ENCODE assay signal across 17 cellular contexts in genomic region chr3:99627062-99627826, GRCh38. TPM values are rescaled to one million over a fixed set of nuclear protein-coding genes. Genes with fewer than 3 reads are reported as not detected.
DNase-seq lines count a peak whose midpoint lies in the region; ATAC-seq and TF ChIP-seq lines count a peak whose summit lies in the region.
"Had no signal": no experiment of that assay in that cellular context is flagged by ENCODE, and none has a peak within 500 bp of the region (broad histone marks: within the 10 kb centered on the region; RNA-seq: fewer than 3 reads in every experiment).

No MANE protein-coding gene starts in this region.

- H3K4me3 ChIP-seq in WERI-Rb-1 (ENCODE audit: low read depth, low read length) (no peak overlapping the region), Karpas-422 (ENCODE audit: low read length) (no peak overlapping the region), aorta (ENCODE audit: low read length in 2 of 2) (no peak overlapping the region)
- H3K4me3 ChIP-seq: ascending aorta, neural progenitor cell, SK-N-MC had no signal

- no peaks in the 10 kb centered on the region for H3K9me3 Mint-ChIP-seq in activated CD4-positive, alpha-beta T cell treated with anti-CD3 and anti-CD28 coated beads, Interleukin-2, amount 10 ng/mL, durations not matched to agents 24 days and 14 days
- H3K9me3 Mint-ChIP-seq: neural progenitor cell had no signal

- H2AFZ ChIP-seq in Karpas-422 (ENCODE audit: low read length): no peak overlapping the region
- H2AFZ ChIP-seq: neural progenitor cell had no signal

- H3K9me3 ChIP-seq in WERI-Rb-1 (ENCODE audit: severe bottlenecking) (no peaks in the 10 kb centered on the region), Karpas-422 (ENCODE audit: low read length) (no peaks in the 10 kb centered on the region), aorta (ENCODE audit: control insufficient read depth, low read length) (no peaks in the 10 kb centered on the region)
- H3K9me3 ChIP-seq: ascending aorta, Caco-2 had no signal

- H3K27ac Mint-ChIP-seq in activated CD4-positive, alpha-beta T cell treated with anti-CD3 and anti-CD28 coated beads, Interleukin-2, amount 10 ng/mL, durations not matched to agents 24 days and 14 days: no peak overlapping the region
- H3K27ac Mint-ChIP-seq: immature natural killer cell, neural progenitor cell had no signal

- intact Hi-C loops in aorta (cut with DNase I): no loop called here
- intact Hi-C loops in activated CD4-positive, alpha-beta T cell treated with anti-CD3 and anti-CD28 coated beads, Interleukin-2, amount 10 ng/mL, durations not matched to agents 24 days and 14 days (cut with micrococcal nuclease): no loop called here

- peak; percentile 63 for DNase-seq in ELR (ENCODE audit: low read depth)
- peak; percentile 30 for DNase-seq in WERI-Rb-1
- DNase-seq in kidney glomerular epithelial cell (lab: John Stamatoyannopoulos, UW): peak; percentile 28
- DNase-seq in Karpas-422: no peak
- no peak for DNase-seq in aorta
- no peak for DNase-seq in activated CD4-positive, alpha-beta T cell treated with anti-CD3 and anti-CD28 coated beads, Interleukin-2, amount 10 ng/mL, durations not matched to agents 24 days and 14 days
- DNase-seq: Caco-2; erythroblast; immature natural killer cell; NCI-H524; stimulated activated CD4-positive, alpha-beta T cell treated with anti-CD3 and anti-CD28 coated beads, Interleukin-1b, Interleukin-23, amount 100 ng/mL, for 48 hours; substantia nigra had no signal

- H3K27ac ChIP-seq in WERI-Rb-1 (no peak overlapping the region), Karpas-422 (ENCODE audit: low read length) (no peak overlapping the region), aorta (ENCODE audit: low read depth in 1 of 2, low read length in 2 of 2) (no peak overlapping the region)
- H3K27ac ChIP-seq: ascending aorta, neural progenitor cell, SK-N-MC had no signal

- WGBS in aorta, 2 donors: 60 to 72% methylated on average over 4 of the region's 4 CpGs

- H3K4me1 ChIP-seq in Karpas-422 (ENCODE audit: low read length) (no peaks in the 10 kb centered on the region), aorta (ENCODE audit: control insufficient read depth in 1 of 2, insufficient read depth in 2 of 2, low read length in 2 of 2) (peaks cover 0 to 3% of the 10 kb centered on the region in 2 donors)
- H3K4me1 ChIP-seq: Caco-2, neural progenitor cell had no signal

- H3K4me3 Mint-ChIP-seq in activated CD4-positive, alpha-beta T cell treated with anti-CD3 and anti-CD28 coated beads, Interleukin-2, amount 10 ng/mL, durations not matched to agents 24 days and 14 days: no peak overlapping the region
- H3K4me3 Mint-ChIP-seq: immature natural killer cell, neural progenitor cell had no signal

- peaks cover 2% of the 10 kb centered on the region for H3K4me1 Mint-ChIP-seq in activated CD4-positive, alpha-beta T cell treated with anti-CD3 and anti-CD28 coated beads, Interleukin-2, amount 10 ng/mL, durations not matched to agents 24 days and 14 days
- H3K4me1 Mint-ChIP-seq: immature natural killer cell, neural progenitor cell had no signal

- H3K27me3 ChIP-seq in WERI-Rb-1 (ENCODE audit: insufficient read depth, low read depth, severe bottlenecking) (no peaks in the 10 kb centered on the region), Karpas-422 (ENCODE audit: low read length) (no peaks in the 10 kb centered on the region), aorta (ENCODE audit: control insufficient read depth in 1 of 2, insufficient read depth in 2 of 2, low read length in 1 of 2) (no peaks in the 10 kb centered on the region)
- H3K27me3 ChIP-seq: ascending aorta, neural progenitor cell had no signal

- H3K27me3 Mint-ChIP-seq in activated CD4-positive, alpha-beta T cell treated with anti-CD3 and anti-CD28 coated beads, Interleukin-2, amount 10 ng/mL, durations not matched to agents 24 days and 14 days: peaks cover 4% of the 10 kb centered on the region

- peak; percentile 12 for ATAC-seq in HG02642 (IDR thresholded peaks at IDR 0.05; ENCODE audit: poor library complexity, unreplicated experiment)
- ATAC-seq in HG03097 (IDR thresholded peaks at IDR 0.05; ENCODE audit: low FRiP score, unreplicated experiment): no peak
- ATAC-seq in aorta (ENCODE audit: low FRiP score): no peak

- H4K20me1 ChIP-seq in Karpas-422 (ENCODE audit: insufficient read depth, low read depth, low read length): no peaks in the 10 kb centered on the region

- 0 out of 2 replicates have a peak, but pooled peaks have one; percentile 6 for TF ChIP-seq CTCF in WERI-Rb-1 (IDR thresholded peaks at IDR 0.05; ENCODE audit: low read depth, low read length)

- no peak overlapping the region for H3K9ac ChIP-seq in Karpas-422 (ENCODE audit: low read length)
- H3K9ac ChIP-seq: neural progenitor cell had no signal

- no peaks in the 10 kb centered on the region for H3K79me2 ChIP-seq in Karpas-422 (ENCODE audit: low read length)

- no peaks in the 10 kb centered on the region for H3K36me3 Mint-ChIP-seq in activated CD4-positive, alpha-beta T cell treated with anti-CD3 and anti-CD28 coated beads, Interleukin-2, amount 10 ng/mL, durations not matched to agents 24 days and 14 days (ENCODE audit: low read depth)
- H3K36me3 Mint-ChIP-seq: immature natural killer cell, neural progenitor cell had no signal

- no peaks in the 10 kb centered on the region for H3K9me2 ChIP-seq in Karpas-422 (replicated peaks; ENCODE audit: insufficient read depth, low read length)

- H3K4me2 ChIP-seq in Karpas-422 (ENCODE audit: low read depth, low read length, poor library complexity, severe bottlenecking): no peak overlapping the region
- H3K4me2 ChIP-seq: neural progenitor cell had no signal

- no peaks in the 10 kb centered on the region for H3K36me3 ChIP-seq in WERI-Rb-1
- H3K36me3 ChIP-seq in Karpas-422 (ENCODE audit: insufficient read depth, low read length): no peaks in the 10 kb centered on the region
- no peaks in the 10 kb centered on the region for H3K36me3 ChIP-seq in aorta (ENCODE audit: control insufficient read depth in 1 of 2, insufficient read depth in 2 of 2, low read length in 1 of 2)
- H3K36me3 ChIP-seq: ascending aorta, neural progenitor cell had no signal

RNA-seq across cellular contexts. Expression of gene COL8A1, which starts 11.2 kb away (rescaled TPM):
- total RNA-seq in Karpas-422 (2014; rRNA removed; shearing (Covaris generic); ENCODE audit: low replicate concordance): not detected in 2 replicates
- total RNA-seq in aorta: 100 to 1,000 TPM; 264 to 514 TPM
- polyA plus RNA-seq in aorta: 100 to 1,000 TPM; 208 to 277 TPM
- 0.09 TPM in 1 of 2 replicates, not detected in the other for total RNA-seq in activated CD4-positive, alpha-beta T cell treated with anti-CD3 and anti-CD28 coated beads, Interleukin-2, amount 10 ng/mL, durations not matched to agents 24 days and 14 days
- total RNA-seq: Caco-2 had no signal
- polyA plus RNA-seq: immature natural killer cell had no signal

Comparison
In these comparisons a context has a peak if more than half of its experiments do, and no peak if none do; other contexts are left out.
1. DNase-seq: peak in ELR (single experiment), WERI-Rb-1 (single experiment) and kidney glomerular epithelial cell (single experiment); none in Karpas-422 (single experiment), aorta (0 of 2) and activated CD4-positive, alpha-beta T cell treated with anti-CD3 and anti-CD28 coated beads, Interleukin-2, amount 10 ng/mL, durations not matched to agents 24 days and 14 days (single experiment).
2. RNA of gene COL8A1, which starts 11.2 kb away (total RNA-seq): 264 to 514 TPM in aorta; 0.09 TPM in activated CD4-positive, alpha-beta T cell treated with anti-CD3 and anti-CD28 coated beads, Interleukin-2, amount 10 ng/mL, durations not matched to agents 24 days and 14 days and not detected in Karpas-422; every median in the first group is over 100 times any median in the second.